ENCODE assay signal across 1 cellular context in the genomic region with DNA sequence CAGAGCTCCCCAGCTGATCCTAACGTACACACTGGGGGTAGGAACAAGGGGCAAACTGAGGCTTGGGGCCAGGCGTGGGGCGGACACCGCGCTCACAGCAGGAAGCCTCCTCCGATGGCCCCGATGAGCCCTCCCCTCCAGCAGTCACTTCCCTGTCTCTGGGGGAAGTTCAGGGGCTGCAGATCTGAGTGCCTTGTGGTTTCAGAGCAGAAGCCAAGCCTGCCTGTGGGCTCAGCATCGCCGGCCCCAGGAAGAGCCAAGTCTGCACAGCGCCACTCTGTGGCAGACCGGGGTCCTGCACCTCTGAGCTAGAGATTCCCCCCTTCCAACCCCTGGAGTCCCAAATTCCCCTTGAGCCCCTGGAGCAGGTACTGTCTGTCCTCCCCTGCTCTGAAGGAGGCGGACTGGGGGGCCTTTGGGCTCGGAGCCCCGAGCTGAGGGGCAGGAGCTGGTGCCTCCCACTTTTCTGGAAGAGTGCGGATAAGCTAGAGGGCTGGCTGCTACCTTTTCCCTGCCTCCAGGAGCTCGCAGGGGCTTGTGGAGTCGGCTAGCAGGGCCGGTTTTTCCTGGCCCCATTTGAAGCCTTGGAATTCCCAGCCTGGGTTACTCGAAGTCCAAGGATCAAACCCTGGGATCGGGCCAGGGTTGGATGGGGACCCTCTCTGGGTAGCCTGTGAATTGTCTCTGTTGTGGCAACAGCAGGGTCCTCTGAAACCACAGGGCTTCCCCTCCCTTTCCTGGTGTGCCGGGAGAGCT.
TF ChIP-seq lines count a peak whose summit lies in the region.

No MANE protein-coding gene starts in this region.

TF ChIP-seq in K562, 482 proteins besides CTCF, POLR2A, EP300 and RAD21 (continued from another document):
- TF ChIP-seq, protein P1, sequence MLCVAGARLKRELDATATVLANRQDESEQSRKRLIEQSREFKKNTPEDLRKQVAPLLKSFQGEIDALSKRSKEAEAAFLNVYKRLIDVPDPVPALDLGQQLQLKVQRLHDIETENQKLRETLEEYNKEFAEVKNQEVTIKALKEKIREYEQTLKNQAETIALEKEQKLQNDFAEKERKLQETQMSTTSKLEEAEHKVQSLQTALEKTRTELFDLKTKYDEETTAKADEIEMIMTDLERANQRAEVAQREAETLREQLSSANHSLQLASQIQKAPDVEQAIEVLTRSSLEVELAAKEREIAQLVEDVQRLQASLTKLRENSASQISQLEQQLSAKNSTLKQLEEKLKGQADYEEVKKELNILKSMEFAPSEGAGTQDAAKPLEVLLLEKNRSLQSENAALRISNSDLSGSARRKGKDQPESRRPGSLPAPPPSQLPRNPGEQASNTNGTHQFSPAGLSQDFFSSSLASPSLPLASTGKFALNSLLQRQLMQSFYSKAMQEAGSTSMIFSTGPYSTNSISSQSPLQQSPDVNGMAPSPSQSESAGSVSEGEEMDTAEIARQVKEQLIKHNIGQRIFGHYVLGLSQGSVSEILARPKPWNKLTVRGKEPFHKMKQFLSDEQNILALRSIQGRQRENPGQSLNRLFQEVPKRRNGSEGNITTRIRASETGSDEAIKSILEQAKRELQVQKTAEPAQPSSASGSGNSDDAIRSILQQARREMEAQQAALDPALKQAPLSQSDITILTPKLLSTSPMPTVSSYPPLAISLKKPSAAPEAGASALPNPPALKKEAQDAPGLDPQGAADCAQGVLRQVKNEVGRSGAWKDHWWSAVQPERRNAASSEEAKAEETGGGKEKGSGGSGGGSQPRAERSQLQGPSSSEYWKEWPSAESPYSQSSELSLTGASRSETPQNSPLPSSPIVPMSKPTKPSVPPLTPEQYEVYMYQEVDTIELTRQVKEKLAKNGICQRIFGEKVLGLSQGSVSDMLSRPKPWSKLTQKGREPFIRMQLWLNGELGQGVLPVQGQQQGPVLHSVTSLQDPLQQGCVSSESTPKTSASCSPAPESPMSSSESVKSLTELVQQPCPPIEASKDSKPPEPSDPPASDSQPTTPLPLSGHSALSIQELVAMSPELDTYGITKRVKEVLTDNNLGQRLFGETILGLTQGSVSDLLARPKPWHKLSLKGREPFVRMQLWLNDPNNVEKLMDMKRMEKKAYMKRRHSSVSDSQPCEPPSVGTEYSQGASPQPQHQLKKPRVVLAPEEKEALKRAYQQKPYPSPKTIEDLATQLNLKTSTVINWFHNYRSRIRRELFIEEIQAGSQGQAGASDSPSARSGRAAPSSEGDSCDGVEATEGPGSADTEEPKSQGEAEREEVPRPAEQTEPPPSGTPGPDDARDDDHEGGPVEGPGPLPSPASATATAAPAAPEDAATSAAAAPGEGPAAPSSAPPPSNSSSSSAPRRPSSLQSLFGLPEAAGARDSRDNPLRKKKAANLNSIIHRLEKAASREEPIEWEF (CRISPR knock-in tag; IDR thresholded peaks at IDR 0.05) = no peak
- TF ChIP-seq, protein P2, sequence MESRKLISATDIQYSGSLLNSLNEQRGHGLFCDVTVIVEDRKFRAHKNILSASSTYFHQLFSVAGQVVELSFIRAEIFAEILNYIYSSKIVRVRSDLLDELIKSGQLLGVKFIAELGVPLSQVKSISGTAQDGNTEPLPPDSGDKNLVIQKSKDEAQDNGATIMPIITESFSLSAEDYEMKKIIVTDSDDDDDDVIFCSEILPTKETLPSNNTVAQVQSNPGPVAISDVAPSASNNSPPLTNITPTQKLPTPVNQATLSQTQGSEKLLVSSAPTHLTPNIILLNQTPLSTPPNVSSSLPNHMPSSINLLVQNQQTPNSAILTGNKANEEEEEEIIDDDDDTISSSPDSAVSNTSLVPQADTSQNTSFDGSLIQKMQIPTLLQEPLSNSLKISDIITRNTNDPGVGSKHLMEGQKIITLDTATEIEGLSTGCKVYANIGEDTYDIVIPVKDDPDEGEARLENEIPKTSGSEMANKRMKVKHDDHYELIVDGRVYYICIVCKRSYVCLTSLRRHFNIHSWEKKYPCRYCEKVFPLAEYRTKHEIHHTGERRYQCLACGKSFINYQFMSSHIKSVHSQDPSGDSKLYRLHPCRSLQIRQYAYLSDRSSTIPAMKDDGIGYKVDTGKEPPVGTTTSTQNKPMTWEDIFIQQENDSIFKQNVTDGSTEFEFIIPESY (CRISPR knock-in tag; IDR thresholded peaks at IDR 0.05) = peak; percentile 40; the same call in 1 of the 2 replicates
- TF ChIP-seq SIRT6 (IDR thresholded peaks at IDR 0.05; ENCODE audit: low read depth, low read length) = no peak
- no peak for TF ChIP-seq CBX5 (IDR thresholded peaks at IDR 0.05; ENCODE audit: borderline replicate concordance, low read depth)
- no peak for TF ChIP-seq RFX5 (IDR thresholded peaks at IDR 0.05; ENCODE audit: low read depth, low read length)
- no peak for TF ChIP-seq NFATC3 (IDR thresholded peaks at IDR 0.05)
- TF ChIP-seq ZNF717 (CRISPR knock-in tag; IDR thresholded peaks at IDR 0.05) = no peak
- TF ChIP-seq, protein P3, sequence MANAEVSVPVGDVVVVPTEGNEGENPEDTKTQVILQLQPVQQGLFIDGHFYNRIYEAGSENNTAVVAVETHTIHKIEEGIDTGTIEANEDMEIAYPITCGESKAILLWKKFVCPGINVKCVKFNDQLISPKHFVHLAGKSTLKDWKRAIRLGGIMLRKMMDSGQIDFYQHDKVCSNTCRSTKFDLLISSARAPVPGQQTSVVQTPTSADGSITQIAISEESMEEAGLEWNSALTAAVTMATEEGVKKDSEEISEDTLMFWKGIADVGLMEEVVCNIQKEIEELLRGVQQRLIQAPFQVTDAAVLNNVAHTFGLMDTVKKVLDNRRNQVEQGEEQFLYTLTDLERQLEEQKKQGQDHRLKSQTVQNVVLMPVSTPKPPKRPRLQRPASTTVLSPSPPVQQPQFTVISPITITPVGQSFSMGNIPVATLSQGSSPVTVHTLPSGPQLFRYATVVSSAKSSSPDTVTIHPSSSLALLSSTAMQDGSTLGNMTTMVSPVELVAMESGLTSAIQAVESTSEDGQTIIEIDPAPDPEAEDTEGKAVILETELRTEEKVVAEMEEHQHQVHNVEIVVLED (CRISPR knock-in tag; IDR thresholded peaks at IDR 0.05) = no peak
- peak; percentile 64; the same call in 1 of the 2 replicates for TF ChIP-seq GABPB1 (CRISPR knock-in tag; IDR thresholded peaks at IDR 0.05)
- no peak for TF ChIP-seq SMARCE1 (IDR thresholded peaks at IDR 0.05)
- TF ChIP-seq KLF10 (CRISPR knock-in tag; IDR thresholded peaks at IDR 0.05) = no peak
- TF ChIP-seq SMC3 (conservative IDR thresholded peaks at IDR 0.05; ENCODE audit: insufficient read depth, low read depth, low read length) = peak; percentile 79
- TF ChIP-seq BMI1 (IDR thresholded peaks at IDR 0.05; ENCODE audit: low read length) = no peak
- TF ChIP-seq, protein P4, sequence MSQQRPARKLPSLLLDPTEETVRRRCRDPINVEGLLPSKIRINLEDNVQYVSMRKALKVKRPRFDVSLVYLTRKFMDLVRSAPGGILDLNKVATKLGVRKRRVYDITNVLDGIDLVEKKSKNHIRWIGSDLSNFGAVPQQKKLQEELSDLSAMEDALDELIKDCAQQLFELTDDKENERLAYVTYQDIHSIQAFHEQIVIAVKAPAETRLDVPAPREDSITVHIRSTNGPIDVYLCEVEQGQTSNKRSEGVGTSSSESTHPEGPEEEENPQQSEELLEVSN (IDR thresholded peaks at IDR 0.05; ENCODE audit: borderline replicate concordance in 1 of 2, extremely low read depth in 1 of 2, insufficient read depth in 1 of 2, insufficient read length in 1 of 2, low read depth in 1 of 2, low read length in 1 of 2, poor library complexity in 1 of 2, severe bottlenecking in 1 of 2) = peak in 1 of 2 experiments; percentile 23
- TF ChIP-seq, protein P5, sequence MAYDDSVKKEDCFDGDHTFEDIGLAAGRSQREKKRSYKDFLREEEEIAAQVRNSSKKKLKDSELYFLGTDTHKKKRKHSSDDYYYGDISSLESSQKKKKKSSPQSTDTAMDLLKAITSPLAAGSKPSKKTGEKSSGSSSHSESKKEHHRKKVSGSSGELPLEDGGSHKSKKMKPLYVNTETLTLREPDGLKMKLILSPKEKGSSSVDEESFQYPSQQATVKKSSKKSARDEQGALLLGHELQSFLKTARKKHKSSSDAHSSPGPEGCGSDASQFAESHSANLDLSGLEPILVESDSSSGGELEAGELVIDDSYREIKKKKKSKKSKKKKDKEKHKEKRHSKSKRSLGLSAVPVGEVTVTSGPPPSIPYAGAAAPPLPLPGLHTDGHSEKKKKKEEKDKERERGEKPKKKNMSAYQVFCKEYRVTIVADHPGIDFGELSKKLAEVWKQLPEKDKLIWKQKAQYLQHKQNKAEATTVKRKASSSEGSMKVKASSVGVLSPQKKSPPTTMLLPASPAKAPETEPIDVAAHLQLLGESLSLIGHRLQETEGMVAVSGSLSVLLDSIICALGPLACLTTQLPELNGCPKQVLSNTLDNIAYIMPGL (CRISPR knock-in tag; IDR thresholded peaks at IDR 0.05) = peak; percentile 6; the same call in 1 of the 2 replicates
- TF ChIP-seq, protein P6, sequence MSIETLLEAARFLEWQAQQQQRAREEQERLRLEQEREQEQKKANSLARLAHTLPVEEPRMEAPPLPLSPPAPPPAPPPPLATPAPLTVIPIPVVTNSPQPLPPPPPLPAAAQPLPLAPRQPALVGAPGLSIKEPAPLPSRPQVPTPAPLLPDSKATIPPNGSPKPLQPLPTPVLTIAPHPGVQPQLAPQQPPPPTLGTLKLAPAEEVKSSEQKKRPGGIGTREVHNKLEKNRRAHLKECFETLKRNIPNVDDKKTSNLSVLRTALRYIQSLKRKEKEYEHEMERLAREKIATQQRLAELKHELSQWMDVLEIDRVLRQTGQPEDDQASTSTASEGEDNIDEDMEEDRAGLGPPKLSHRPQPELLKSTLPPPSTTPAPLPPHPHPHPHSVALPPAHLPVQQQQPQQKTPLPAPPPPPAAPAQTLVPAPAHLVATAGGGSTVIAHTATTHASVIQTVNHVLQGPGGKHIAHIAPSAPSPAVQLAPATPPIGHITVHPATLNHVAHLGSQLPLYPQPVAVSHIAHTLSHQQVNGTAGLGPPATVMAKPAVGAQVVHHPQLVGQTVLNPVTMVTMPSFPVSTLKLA (conservative IDR thresholded peaks at IDR 0.05) = peak in 1 of 2 experiments; percentile 12; a peak in 3 of 4 replicates
- TF ChIP-seq, protein P7, sequence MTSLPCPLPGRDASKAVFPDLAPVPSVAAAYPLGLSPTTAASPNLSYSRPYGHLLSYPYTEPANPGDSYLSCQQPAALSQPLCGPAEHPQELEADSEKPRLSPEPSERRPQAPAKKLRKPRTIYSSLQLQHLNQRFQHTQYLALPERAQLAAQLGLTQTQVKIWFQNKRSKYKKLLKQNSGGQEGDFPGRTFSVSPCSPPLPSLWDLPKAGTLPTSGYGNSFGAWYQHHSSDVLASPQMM (CRISPR knock-in tag; IDR thresholded peaks at IDR 0.05) = no peak
- no peak for TF ChIP-seq MTF1 (CRISPR knock-in tag; IDR thresholded peaks at IDR 0.05; ENCODE audit: borderline replicate concordance)
